11 cellular contexts compared by ENCODE assay signal in the genomic region with DNA sequence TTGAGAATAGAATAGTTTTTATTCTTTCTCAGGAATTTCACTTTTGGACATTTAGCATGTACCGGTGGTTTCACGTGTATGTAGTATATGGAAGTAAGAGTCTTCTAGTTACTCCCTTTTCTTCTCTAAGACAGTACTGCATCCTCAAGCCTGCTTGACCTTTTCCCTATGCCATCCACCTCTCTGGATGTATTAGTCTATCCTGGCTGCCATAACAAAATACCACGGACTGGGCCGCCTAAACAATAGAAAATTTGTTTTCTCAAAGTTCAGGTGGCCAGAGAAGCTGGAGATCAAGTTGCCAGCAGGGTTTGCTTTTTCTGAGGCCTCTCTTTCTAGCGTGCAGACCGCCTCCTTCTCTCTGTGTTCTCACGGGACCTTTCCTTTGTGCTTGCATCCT. TPM values are rescaled to one million over a fixed set of nuclear protein-coding genes. Genes with fewer than 3 reads are reported as not detected.
A peak's percentile ranks its signal among the peaks of the same experiment; 100 is the strongest.
DNase-seq lines count a peak whose midpoint lies in the region; ATAC-seq and TF ChIP-seq lines count a peak whose summit lies in the region.
"Had no signal": no experiment of that assay in that cellular context is flagged by ENCODE, and none has a peak within 500 bp of the region (broad histone marks: within the 10 kb centered on the region; RNA-seq: fewer than 3 reads in every experiment).

No MANE protein-coding gene starts in this region.

- H3K9me3 Mint-ChIP-seq in activated CD4-positive, alpha-beta memory T cell treated with anti-CD3 and anti-CD28 coated beads, Interleukin-2, amount 10 ng/mL, durations not matched to agents 7 days and 5 days: peaks cover 5% of the 10 kb centered on the region
- no peaks in the 10 kb centered on the region for H3K9me3 Mint-ChIP-seq in activated CD4-positive, alpha-beta memory T cell treated with anti-CD3 and anti-CD28 coated beads for 36 hours
- H3K9me3 Mint-ChIP-seq in CD8-positive, alpha-beta T cell: no peaks in the 10 kb centered on the region
- H3K9me3 Mint-ChIP-seq in activated T-helper 1 cell treated with anti-CD3 and anti-CD28 coated beads, Interleukin-12 subunit alpha, Interleukin-12 subunit beta, Interleukin-2, Interleukin-4 antibody, amounts not matched to agents 30 ng/mL and 10 ng/mL and 1 ng/mL, durations not matched to agents 14 hours and 24 hours and 36 hours: peaks cover 2% of the 10 kb centered on the region
- no peaks in the 10 kb centered on the region for H3K9me3 Mint-ChIP-seq in natural killer cell treated with Interleukin-12 subunit alpha and Interleukin-12 subunit beta and Interleukin-15 and Interleukin-18, amount 100 ng/mL, for 72 hours

- CTCF ChIA-PET in activated CD4-positive, alpha-beta memory T cell treated with anti-CD3 and anti-CD28 coated beads, Interleukin-2, amount 10 ng/mL, durations not matched to agents 7 days and 5 days (lab: Charles Lee): interaction anchor here (1.0 to 5.2 kb wide), 11 partner anchors 10 to 49 kb away, joined by 3 to 143 read pairs (median 5); a partner anchor contains a TSS
- CTCF ChIA-PET in activated CD4-positive, alpha-beta memory T cell treated with anti-CD3 and anti-CD28 coated beads for 36 hours (lab: Charles Lee): interaction anchor here (0.6 to 4.5 kb wide), 9 partner anchors 9 to 177 kb away, joined by 3 to 40 read pairs (median 5); a partner anchor contains a TSS
- CTCF ChIA-PET in CD8-positive, alpha-beta T cell (lab: Charles Lee): interaction anchor here (1.0 to 5.4 kb wide), 11 partner anchors 10 to 193 kb away, joined by 3 to 69 read pairs (median 5); a partner anchor contains a TSS

- H3K9me3 ChIP-seq in CD8-positive, alpha-beta T cell (ENCODE audit: low read length): no peaks in the 10 kb centered on the region
- H3K9me3 ChIP-seq: upper lobe of left lung had no signal

- peaks cover 19% of the 10 kb centered on the region for H3K4me1 ChIP-seq in CD8-positive, alpha-beta T cell (ENCODE audit: insufficient read depth, low read length)

- H3K27ac Mint-ChIP-seq in activated CD4-positive, alpha-beta memory T cell treated with anti-CD3 and anti-CD28 coated beads, Interleukin-2, amount 10 ng/mL, durations not matched to agents 7 days and 5 days: peak overlapping the region; percentile 99
- H3K27ac Mint-ChIP-seq in activated CD4-positive, alpha-beta memory T cell treated with anti-CD3 and anti-CD28 coated beads for 36 hours: no peak overlapping the region
- no peak overlapping the region for H3K27ac Mint-ChIP-seq in CD8-positive, alpha-beta T cell
- H3K27ac Mint-ChIP-seq in activated T-helper 1 cell treated with anti-CD3 and anti-CD28 coated beads, Interleukin-12 subunit alpha, Interleukin-12 subunit beta, Interleukin-2, Interleukin-4 antibody, amounts not matched to agents 30 ng/mL and 10 ng/mL and 1 ng/mL, durations not matched to agents 14 hours and 24 hours and 36 hours: peak overlapping the region; percentile 40
- peak overlapping the region; percentile 81 to 93 for H3K27ac Mint-ChIP-seq in natural killer cell treated with Interleukin-12 subunit alpha and Interleukin-12 subunit beta and Interleukin-15 and Interleukin-18, amount 100 ng/mL, for 72 hours

- no peak overlapping the region for H3K4me3 ChIP-seq in CD8-positive, alpha-beta T cell (ENCODE audit: low read depth, low read length)

- DNase-seq in activated CD4-positive, alpha-beta memory T cell treated with anti-CD3 and anti-CD28 coated beads, Interleukin-2, amount 10 ng/mL, durations not matched to agents 7 days and 5 days: no peak
- no peak for DNase-seq in activated CD4-positive, alpha-beta memory T cell treated with anti-CD3 and anti-CD28 coated beads for 36 hours
- no peak for DNase-seq in CD8-positive, alpha-beta T cell
- DNase-seq in activated T-helper 1 cell treated with anti-CD3 and anti-CD28 coated beads, Interleukin-12 subunit alpha, Interleukin-12 subunit beta, Interleukin-2, Interleukin-4 antibody, amounts not matched to agents 30 ng/mL and 10 ng/mL and 1 ng/mL, durations not matched to agents 14 hours and 24 hours and 36 hours (ENCODE audit: low spot score): no peak
- DNase-seq in natural killer cell treated with Interleukin-12 subunit alpha and Interleukin-12 subunit beta and Interleukin-15 and Interleukin-18, amount 100 ng/mL, for 72 hours (ENCODE audit: low spot score): no peak
- no peak for DNase-seq in mesenteric fat pad (ENCODE audit: low spot score)
- DNase-seq: PC-9 had no signal

- no peaks in the 10 kb centered on the region for H3K36me3 ChIP-seq in CD8-positive, alpha-beta T cell (ENCODE audit: insufficient read depth, low read length)
- H3K36me3 ChIP-seq: upper lobe of left lung had no signal

- intact Hi-C loops in activated CD4-positive, alpha-beta memory T cell treated with anti-CD3 and anti-CD28 coated beads for 36 hours (cut with micrococcal nuclease): loop anchor here (1.0 kb wide), 3 partner anchors 10 to 46 kb away; a partner anchor contains a TSS
- intact Hi-C loops in CD8-positive, alpha-beta T cell (cut with DNase I, micrococcal nuclease): loop anchor here (1.0 to 10.0 kb wide), 6 partner anchors 10 to 1968 kb away; a partner anchor contains a TSS
- intact Hi-C loops in activated T-helper 1 cell treated with anti-CD3 and anti-CD28 coated beads, Interleukin-12 subunit alpha, Interleukin-12 subunit beta, Interleukin-2, Interleukin-4 antibody, amounts not matched to agents 30 ng/mL and 10 ng/mL and 1 ng/mL, durations not matched to agents 14 hours and 24 hours and 36 hours (cut with micrococcal nuclease): loop anchor here (1.0 to 2.0 kb wide), 4 partner anchors 10 to 42 kb away; a partner anchor contains a TSS

- ATAC-seq in CD8-positive, alpha-beta T cell: no peak
- no peak for ATAC-seq in natural killer cell treated with Interleukin-12 subunit alpha and Interleukin-12 subunit beta and Interleukin-15 and Interleukin-18, amount 100 ng/mL, for 72 hours
- ATAC-seq in GM19467 (IDR thresholded peaks at IDR 0.05; ENCODE audit: unreplicated experiment) (no peak), HG02938 (IDR thresholded peaks at IDR 0.05; ENCODE audit: unreplicated experiment) (no peak)

- no peak for TF ChIP-seq CTCF in CD8-positive, alpha-beta T cell (IDR thresholded peaks at IDR 0.05)

- peaks cover 59% of the 10 kb centered on the region for H3K36me3 Mint-ChIP-seq in activated CD4-positive, alpha-beta memory T cell treated with anti-CD3 and anti-CD28 coated beads, Interleukin-2, amount 10 ng/mL, durations not matched to agents 7 days and 5 days (ENCODE audit: low read depth)
- peaks cover 3% of the 10 kb centered on the region for H3K36me3 Mint-ChIP-seq in activated CD4-positive, alpha-beta memory T cell treated with anti-CD3 and anti-CD28 coated beads for 36 hours
- H3K36me3 Mint-ChIP-seq in CD8-positive, alpha-beta T cell: peaks cover 13% of the 10 kb centered on the region
- H3K36me3 Mint-ChIP-seq in activated T-helper 1 cell treated with anti-CD3 and anti-CD28 coated beads, Interleukin-12 subunit alpha, Interleukin-12 subunit beta, Interleukin-2, Interleukin-4 antibody, amounts not matched to agents 30 ng/mL and 10 ng/mL and 1 ng/mL, durations not matched to agents 14 hours and 24 hours and 36 hours (ENCODE audit: low read depth): peaks cover 12% of the 10 kb centered on the region
- H3K36me3 Mint-ChIP-seq in natural killer cell treated with Interleukin-12 subunit alpha and Interleukin-12 subunit beta and Interleukin-15 and Interleukin-18, amount 100 ng/mL, for 72 hours: no peaks in the 10 kb centered on the region

- POLR2A ChIA-PET in activated CD4-positive, alpha-beta memory T cell treated with anti-CD3 and anti-CD28 coated beads, Interleukin-2, amount 10 ng/mL, durations not matched to agents 7 days and 5 days (lab: Charles Lee): interaction anchor here (1.1 to 7.0 kb wide), 7 partner anchors 11 to 52 kb away, joined by 4 to 221 read pairs (median 20); a partner anchor contains a TSS
- POLR2A ChIA-PET in activated CD4-positive, alpha-beta memory T cell treated with anti-CD3 and anti-CD28 coated beads for 36 hours (lab: Charles Lee): interaction anchor here (1.2 kb wide), 1 partner anchor 11 kb away, joined by 6 read pairs; a partner anchor contains a TSS
- POLR2A ChIA-PET in CD8-positive, alpha-beta T cell (lab: Charles Lee): interaction anchor here (2.3 to 2.5 kb wide), 2 partner anchors 11 to 53 kb away, joined by 11 to 31 read pairs; a partner anchor contains a TSS

- peak overlapping the region; percentile 97 for H3K4me3 Mint-ChIP-seq in activated CD4-positive, alpha-beta memory T cell treated with anti-CD3 and anti-CD28 coated beads, Interleukin-2, amount 10 ng/mL, durations not matched to agents 7 days and 5 days
- H3K4me3 Mint-ChIP-seq in activated CD4-positive, alpha-beta memory T cell treated with anti-CD3 and anti-CD28 coated beads for 36 hours: no peak overlapping the region
- H3K4me3 Mint-ChIP-seq in CD8-positive, alpha-beta T cell: peak overlapping the region; percentile 23
- H3K4me3 Mint-ChIP-seq in activated T-helper 1 cell treated with anti-CD3 and anti-CD28 coated beads, Interleukin-12 subunit alpha, Interleukin-12 subunit beta, Interleukin-2, Interleukin-4 antibody, amounts not matched to agents 30 ng/mL and 10 ng/mL and 1 ng/mL, durations not matched to agents 14 hours and 24 hours and 36 hours: peak overlapping the region; percentile 99
- peak overlapping the region; percentile 97 for H3K4me3 Mint-ChIP-seq in natural killer cell treated with Interleukin-12 subunit alpha and Interleukin-12 subunit beta and Interleukin-15 and Interleukin-18, amount 100 ng/mL, for 72 hours

- H3K4me1 Mint-ChIP-seq in activated CD4-positive, alpha-beta memory T cell treated with anti-CD3 and anti-CD28 coated beads, Interleukin-2, amount 10 ng/mL, durations not matched to agents 7 days and 5 days: peaks cover 43% of the 10 kb centered on the region
- H3K4me1 Mint-ChIP-seq in activated CD4-positive, alpha-beta memory T cell treated with anti-CD3 and anti-CD28 coated beads for 36 hours (ENCODE audit: low read depth): peaks cover 7% of the 10 kb centered on the region
- peaks cover 17% of the 10 kb centered on the region for H3K4me1 Mint-ChIP-seq in CD8-positive, alpha-beta T cell (ENCODE audit: low read depth)
- H3K4me1 Mint-ChIP-seq in activated T-helper 1 cell treated with anti-CD3 and anti-CD28 coated beads, Interleukin-12 subunit alpha, Interleukin-12 subunit beta, Interleukin-2, Interleukin-4 antibody, amounts not matched to agents 30 ng/mL and 10 ng/mL and 1 ng/mL, durations not matched to agents 14 hours and 24 hours and 36 hours (ENCODE audit: low read depth): peaks cover 48% of the 10 kb centered on the region
- H3K4me1 Mint-ChIP-seq in natural killer cell treated with Interleukin-12 subunit alpha and Interleukin-12 subunit beta and Interleukin-15 and Interleukin-18, amount 100 ng/mL, for 72 hours (ENCODE audit: low read depth in 2 of 2): peaks cover 12 to 18% of the 10 kb centered on the region in 2 donors

- H3K27ac ChIP-seq in CD8-positive, alpha-beta T cell (ENCODE audit: low read depth, low read length): no peak overlapping the region
- H3K27ac ChIP-seq: PC-9 had no signal

- H3K27me3 Mint-ChIP-seq in activated CD4-positive, alpha-beta memory T cell treated with anti-CD3 and anti-CD28 coated beads, Interleukin-2, amount 10 ng/mL, durations not matched to agents 7 days and 5 days: no peaks in the 10 kb centered on the region
- peaks cover 2% of the 10 kb centered on the region for H3K27me3 Mint-ChIP-seq in activated CD4-positive, alpha-beta memory T cell treated with anti-CD3 and anti-CD28 coated beads for 36 hours
- no peaks in the 10 kb centered on the region for H3K27me3 Mint-ChIP-seq in CD8-positive, alpha-beta T cell (ENCODE audit: low read depth)
- no peaks in the 10 kb centered on the region for H3K27me3 Mint-ChIP-seq in activated T-helper 1 cell treated with anti-CD3 and anti-CD28 coated beads, Interleukin-12 subunit alpha, Interleukin-12 subunit beta, Interleukin-2, Interleukin-4 antibody, amounts not matched to agents 30 ng/mL and 10 ng/mL and 1 ng/mL, durations not matched to agents 14 hours and 24 hours and 36 hours (ENCODE audit: insufficient read depth)
- H3K27me3 Mint-ChIP-seq in natural killer cell treated with Interleukin-12 subunit alpha and Interleukin-12 subunit beta and Interleukin-15 and Interleukin-18, amount 100 ng/mL, for 72 hours: no peaks in the 10 kb centered on the region

- H3K27me3 ChIP-seq in CD8-positive, alpha-beta T cell (ENCODE audit: insufficient read depth, low read length): no peaks in the 10 kb centered on the region
- H3K27me3 ChIP-seq: upper lobe of left lung had no signal

RNA-seq across cellular contexts. Expression of a gene that starts 1.3 kb away (rescaled TPM):
- 10 to 100 TPM; 84.8 to 91.1 TPM for total RNA-seq in activated CD4-positive, alpha-beta memory T cell treated with anti-CD3 and anti-CD28 coated beads, Interleukin-2, amount 10 ng/mL, durations not matched to agents 7 days and 5 days
- 1 to 10 TPM; 6.6 to 6.8 TPM for total RNA-seq in activated CD4-positive, alpha-beta memory T cell treated with anti-CD3 and anti-CD28 coated beads for 36 hours
- total RNA-seq in CD8-positive, alpha-beta T cell: 1 to 10 TPM; 3.0 to 4.0 TPM
- 4.1 and 7.4 TPM in 2 replicates for total RNA-seq in activated T-helper 1 cell treated with anti-CD3 and anti-CD28 coated beads, Interleukin-12 subunit alpha, Interleukin-12 subunit beta, Interleukin-2, Interleukin-4 antibody, amounts not matched to agents 30 ng/mL and 10 ng/mL and 1 ng/mL, durations not matched to agents 14 hours and 24 hours and 36 hours
- 1 to 10 TPM; 5.7 to 6.4 TPM for total RNA-seq in natural killer cell treated with Interleukin-12 subunit alpha and Interleukin-12 subunit beta and Interleukin-15 and Interleukin-18, amount 100 ng/mL, for 72 hours
- total RNA-seq in mesenteric fat pad: 8.7 TPM
- total RNA-seq: PC-9 had no signal

RNA-seq across cellular contexts. Expression of a gene that starts 10.6 kb away (rescaled TPM):
- 100 to 1,000 TPM; 119 to 120 TPM for total RNA-seq in activated CD4-positive, alpha-beta memory T cell treated with anti-CD3 and anti-CD28 coated beads, Interleukin-2, amount 10 ng/mL, durations not matched to agents 7 days and 5 days
- 1 to 10 TPM; 7.9 to 8.6 TPM for total RNA-seq in activated CD4-positive, alpha-beta memory T cell treated with anti-CD3 and anti-CD28 coated beads for 36 hours
- 1 to 10 TPM; 1.8 to 2.1 TPM for total RNA-seq in CD8-positive, alpha-beta T cell
- total RNA-seq in activated T-helper 1 cell treated with anti-CD3 and anti-CD28 coated beads, Interleukin-12 subunit alpha, Interleukin-12 subunit beta, Interleukin-2, Interleukin-4 antibody, amounts not matched to agents 30 ng/mL and 10 ng/mL and 1 ng/mL, durations not matched to agents 14 hours and 24 hours and 36 hours: 2.2 and 2.4 TPM in 2 replicates
- 1 to 10 TPM; 2.2 to 6.8 TPM for total RNA-seq in natural killer cell treated with Interleukin-12 subunit alpha and Interleukin-12 subunit beta and Interleukin-15 and Interleukin-18, amount 100 ng/mL, for 72 hours
- 5.2 TPM for total RNA-seq in mesenteric fat pad
- total RNA-seq: osteocyte, PC-9 had no signal

RNA-seq across cellular contexts. Expression of a gene that starts 50.2 kb away (rescaled TPM):
- 10 to 100 TPM; 20.0 to 21.0 TPM for total RNA-seq in activated CD4-positive, alpha-beta memory T cell treated with anti-CD3 and anti-CD28 coated beads, Interleukin-2, amount 10 ng/mL, durations not matched to agents 7 days and 5 days
- 10 to 100 TPM; 21.4 to 22.7 TPM for total RNA-seq in activated CD4-positive, alpha-beta memory T cell treated with anti-CD3 and anti-CD28 coated beads for 36 hours
- 10 to 100 TPM; 25.8 to 28.8 TPM for total RNA-seq in CD8-positive, alpha-beta T cell
- total RNA-seq in activated T-helper 1 cell treated with anti-CD3 and anti-CD28 coated beads, Interleukin-12 subunit alpha, Interleukin-12 subunit beta, Interleukin-2, Interleukin-4 antibody, amounts not matched to agents 30 ng/mL and 10 ng/mL and 1 ng/mL, durations not matched to agents 14 hours and 24 hours and 36 hours: 14.4 and 16.6 TPM in 2 replicates
- total RNA-seq in natural killer cell treated with Interleukin-12 subunit alpha and Interleukin-12 subunit beta and Interleukin-15 and Interleukin-18, amount 100 ng/mL, for 72 hours: 10 to 100 TPM; 17.2 to 66.1 TPM
- total RNA-seq in mesenteric fat pad: 22.2 TPM

Comparison
In these comparisons a context has a peak if more than half of its experiments do, and no peak if none do; other contexts are left out.
1. H3K27ac Mint-ChIP-seq: peak in activated CD4-positive, alpha-beta memory T cell treated with anti-CD3 and anti-CD28 coated beads, Interleukin-2, amount 10 ng/mL, durations not matched to agents 7 days and 5 days (single experiment), activated T-helper 1 cell treated with anti-CD3 and anti-CD28 coated beads, Interleukin-12 subunit alpha, Interleukin-12 subunit beta, Interleukin-2, Interleukin-4 antibody, amounts not matched to agents 30 ng/mL and 10 ng/mL and 1 ng/mL, durations not matched to agents 14 hours and 24 hours and 36 hours (single experiment) and natural killer cell treated with Interleukin-12 subunit alpha and Interleukin-12 subunit beta and Interleukin-15 and Interleukin-18, amount 100 ng/mL, for 72 hours (2 of 2); none in activated CD4-positive, alpha-beta memory T cell treated with anti-CD3 and anti-CD28 coated beads for 36 hours (single experiment) and CD8-positive, alpha-beta T cell (single experiment).
2. RNA of a gene that starts 10.6 kb away (total RNA-seq): 119 to 120 TPM in activated CD4-positive, alpha-beta memory T cell treated with anti-CD3 and anti-CD28 coated beads, Interleukin-2, amount 10 ng/mL, durations not matched to agents 7 days and 5 days; 7.9 to 8.6 TPM in activated CD4-positive, alpha-beta memory T cell treated with anti-CD3 and anti-CD28 coated beads for 36 hours, 2.2 to 6.8 TPM in natural killer cell treated with Interleukin-12 subunit alpha and Interleukin-12 subunit beta and Interleukin-15 and Interleukin-18, amount 100 ng/mL, for 72 hours, 5.2 TPM in mesenteric fat pad (single experiment), 2.2 to 2.4 TPM in activated T-helper 1 cell treated with anti-CD3 and anti-CD28 coated beads, Interleukin-12 subunit alpha, Interleukin-12 subunit beta, Interleukin-2, Interleukin-4 antibody, amounts not matched to agents 30 ng/mL and 10 ng/mL and 1 ng/mL, durations not matched to agents 14 hours and 24 hours and 36 hours and 1.8 to 2.1 TPM in CD8-positive, alpha-beta T cell; every median in the first group is over 10 times any median in the second.